Comparison of ENCODE assay signal across 17 cellular contexts in the genomic region with DNA sequence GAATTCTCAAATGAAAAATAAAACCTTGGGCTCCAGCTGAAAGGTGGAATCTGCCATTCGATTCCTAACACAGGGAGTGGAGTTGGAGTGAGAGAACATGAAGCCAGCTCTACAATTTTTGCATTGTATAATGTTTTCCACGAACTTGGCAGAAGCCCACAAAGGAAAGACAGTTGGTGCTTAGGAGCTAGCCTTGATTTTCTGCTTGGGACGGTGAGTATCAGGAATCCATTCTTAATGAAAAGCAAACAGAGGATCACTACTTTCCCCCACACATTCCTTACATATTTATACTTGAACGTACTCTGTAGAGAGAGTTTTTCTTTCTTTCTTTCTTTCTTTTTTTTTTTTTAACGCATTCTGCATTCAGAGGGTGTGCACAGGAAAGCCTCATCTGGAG.
A peak's percentile ranks its signal among the peaks of the same experiment; 100 is the strongest.
DNase-seq lines count a peak whose midpoint lies in the region; ATAC-seq and TF ChIP-seq lines count a peak whose summit lies in the region.
"Had no signal": no experiment of that assay in that cellular context is flagged by ENCODE, and none has a peak within 500 bp of the region (broad histone marks: within the 10 kb centered on the region; RNA-seq: fewer than 3 reads in every experiment).

No MANE protein-coding gene starts in this region.

- H3K9me3 ChIP-seq in endodermal cell (ENCODE audit: control insufficient read depth, low read length), result no peaks in the 10 kb centered on the region
- H3K9me3 ChIP-seq: colonic mucosa, right lobe of liver had no signal

- H3K4me1 Mint-ChIP-seq in GM23338 (peaks cover 16% of the 10 kb centered on the region), endodermal cell (peaks cover 13% of the 10 kb centered on the region)

- no peaks in the 10 kb centered on the region for H3K36me3 ChIP-seq in GM23338 (ENCODE audit: insufficient read depth)
- H3K36me3 ChIP-seq in endodermal cell (ENCODE audit: control insufficient read depth, insufficient read depth, low read length), result no peaks in the 10 kb centered on the region
- H3K36me3 ChIP-seq: colonic mucosa, right lobe of liver had no signal

- intact Hi-C loops in posterior cingulate gyrus (cut with DNase I), result no loop called here

- no peaks in the 10 kb centered on the region for H3K9me2 ChIP-seq in GM23338 (ENCODE audit: insufficient read depth)

- H3K27me3 ChIP-seq in GM23338 (ENCODE audit: insufficient read depth), result no peaks in the 10 kb centered on the region
- no peaks in the 10 kb centered on the region for H3K27me3 ChIP-seq in endodermal cell (ENCODE audit: control insufficient read depth, insufficient read depth, low read length, poor library complexity, severe bottlenecking)
- H3K27me3 ChIP-seq: colonic mucosa, right lobe of liver had no signal

- no peaks in the 10 kb centered on the region for H4K20me1 ChIP-seq in GM23338 (replicated peaks; ENCODE audit: insufficient read depth)

- peak overlapping the region; percentile 26 for H3K27ac Mint-ChIP-seq in GM23338
- H3K27ac Mint-ChIP-seq in endodermal cell, result peak overlapping the region; percentile 65

- H2AFZ ChIP-seq in GM23338, result peak overlapping the region; percentile 2

- H3K4me2 ChIP-seq in GM23338, result peak overlapping the region; percentile 17

- H3K27ac ChIP-seq in GM23338 (ENCODE audit: low read depth), result no peak overlapping the region
- H3K27ac ChIP-seq in endodermal cell (ENCODE audit: low read depth, low read length), result no peak overlapping the region
- H3K27ac ChIP-seq: colonic mucosa, right lobe of liver had no signal

- H3K27me3 Mint-ChIP-seq in GM23338 (ENCODE audit: insufficient read depth, low read depth, poor library complexity) (no peaks in the 10 kb centered on the region), endodermal cell (ENCODE audit: insufficient read depth) (peaks cover 2% of the 10 kb centered on the region)

- no peak overlapping the region; the same call in 1 of the 2 replicates for H3K4me3 ChIP-seq in GM23338
- H3K4me3 ChIP-seq in endodermal cell (ENCODE audit: low read length), result peak overlapping the region; percentile 9
- peak overlapping the region; percentile 0 for H3K4me3 ChIP-seq in skeletal muscle cell (ENCODE audit: low read depth, low read length)
- no peak overlapping the region for H3K4me3 ChIP-seq in foreskin fibroblast (ENCODE audit: low read depth in 1 of 2, low read length in 2 of 2)
- H3K4me3 ChIP-seq: colonic mucosa, right lobe of liver had no signal

- H3K9me3 Mint-ChIP-seq in GM23338, result no peaks in the 10 kb centered on the region
- H3K9me3 Mint-ChIP-seq in endodermal cell, result no peaks in the 10 kb centered on the region

- H3K79me2 ChIP-seq in GM23338 (replicated peaks; ENCODE audit: insufficient read depth), result no peaks in the 10 kb centered on the region

- H3K36me3 Mint-ChIP-seq in GM23338 (ENCODE audit: low read depth) (no peaks in the 10 kb centered on the region), endodermal cell (ENCODE audit: low read depth) (no peaks in the 10 kb centered on the region)

- 0 out of 3 replicates have a peak overlapping the region, but pooled peaks have one; percentile 13 for H3K4me3 Mint-ChIP-seq in GM23338
- no peak overlapping the region for H3K4me3 Mint-ChIP-seq in endodermal cell
- H3K4me3 Mint-ChIP-seq: activated T-cell treated with anti-CD3 and anti-CD28 coated beads, Interleukin-2, amount 50 U/mL, for 4 hours had no signal

- TF ChIP-seq CTCF in GM23338 (conservative IDR thresholded peaks at IDR 0.05; ENCODE audit: low read depth in 2 of 2) (no peak), endodermal cell (conservative IDR thresholded peaks at IDR 0.05) (no peak), foreskin fibroblast (IDR thresholded peaks at IDR 0.05; ENCODE audit: low read depth, low read length) (no peak)

- H3K9ac ChIP-seq in endodermal cell (ENCODE audit: extremely low read depth, low read length, poor library complexity, severe bottlenecking), result no peak overlapping the region

- WGBS in endodermal cell (ENCODE audit: insufficient coverage in 1 of 2, insufficient read length in 1 of 2), 2 experiments, result 35 to 39% methylated on average over 3 of the region's 5 CpGs

- peak; percentile 67 for ATAC-seq in GM23338
- ATAC-seq: activated T-cell treated with anti-CD3 and anti-CD28 coated beads, Interleukin-2, amount 50 U/mL, for 4 hours; esophagus mucosa; right lobe of liver had no signal

- DNase-seq in GM23338 (ENCODE audit: low spot score), result peak; percentile 57
- peak; percentile 41 for DNase-seq in endodermal cell
- peak; percentile 13 for DNase-seq in medulla oblongata (ENCODE audit: extremely low spot score)
- no peak for DNase-seq in skeletal muscle cell (ENCODE audit: low read depth)
- no peak for DNase-seq in stimulated activated CD8-positive, alpha-beta memory T cell treated with anti-CD3 and anti-CD28 coated beads, Interleukin-4, amount 100 ng/mL, for 48 hours
- no peak for DNase-seq in foreskin fibroblast
- no peak for DNase-seq in hepatic stellate cell (ENCODE audit: low spot score)
- no peak for DNase-seq in posterior cingulate gyrus
- DNase-seq: activated CD4-positive, alpha-beta T cell treated with anti-CD3 and anti-CD28 coated beads for 4 hours; activated T-cell treated with anti-CD3 and anti-CD28 coated beads, Interleukin-2, amount 50 U/mL, for 4 hours; colonic mucosa; NCI-H1417 treated with DMSO at 0.1 percent for 48 hours; right lobe of liver; Right ventricle myocardium superior; stimulated activated naive CD4-positive, alpha-beta T cell treated with Interleukin-2 at 50 U/mL for 16 hours; T-helper 2 cell had no signal

- H3F3A ChIP-seq in GM23338 (replicated peaks; ENCODE audit: low read depth), result no peaks in the 10 kb centered on the region

- H3K4me1 ChIP-seq in GM23338 (ENCODE audit: insufficient read depth) (peaks cover 12% of the 10 kb centered on the region), endodermal cell (ENCODE audit: control insufficient read depth, insufficient read depth, low read length) (peaks cover 5% of the 10 kb centered on the region)
- H3K4me1 ChIP-seq: colonic mucosa, right lobe of liver had no signal

TF ChIP-seq in GM23338, 12 proteins besides CTCF, POLR2A, EP300 and RAD21 (continues in another document):
- TF ChIP-seq CREB1 (CRISPR knock-in tag; IDR thresholded peaks at IDR 0.05; ENCODE audit: low read depth), result no peak
- no peak for TF ChIP-seq EZH2 (IDR thresholded peaks at IDR 0.05; ENCODE audit: low read depth, unreplicated experiment)
- TF ChIP-seq, protein P1, sequence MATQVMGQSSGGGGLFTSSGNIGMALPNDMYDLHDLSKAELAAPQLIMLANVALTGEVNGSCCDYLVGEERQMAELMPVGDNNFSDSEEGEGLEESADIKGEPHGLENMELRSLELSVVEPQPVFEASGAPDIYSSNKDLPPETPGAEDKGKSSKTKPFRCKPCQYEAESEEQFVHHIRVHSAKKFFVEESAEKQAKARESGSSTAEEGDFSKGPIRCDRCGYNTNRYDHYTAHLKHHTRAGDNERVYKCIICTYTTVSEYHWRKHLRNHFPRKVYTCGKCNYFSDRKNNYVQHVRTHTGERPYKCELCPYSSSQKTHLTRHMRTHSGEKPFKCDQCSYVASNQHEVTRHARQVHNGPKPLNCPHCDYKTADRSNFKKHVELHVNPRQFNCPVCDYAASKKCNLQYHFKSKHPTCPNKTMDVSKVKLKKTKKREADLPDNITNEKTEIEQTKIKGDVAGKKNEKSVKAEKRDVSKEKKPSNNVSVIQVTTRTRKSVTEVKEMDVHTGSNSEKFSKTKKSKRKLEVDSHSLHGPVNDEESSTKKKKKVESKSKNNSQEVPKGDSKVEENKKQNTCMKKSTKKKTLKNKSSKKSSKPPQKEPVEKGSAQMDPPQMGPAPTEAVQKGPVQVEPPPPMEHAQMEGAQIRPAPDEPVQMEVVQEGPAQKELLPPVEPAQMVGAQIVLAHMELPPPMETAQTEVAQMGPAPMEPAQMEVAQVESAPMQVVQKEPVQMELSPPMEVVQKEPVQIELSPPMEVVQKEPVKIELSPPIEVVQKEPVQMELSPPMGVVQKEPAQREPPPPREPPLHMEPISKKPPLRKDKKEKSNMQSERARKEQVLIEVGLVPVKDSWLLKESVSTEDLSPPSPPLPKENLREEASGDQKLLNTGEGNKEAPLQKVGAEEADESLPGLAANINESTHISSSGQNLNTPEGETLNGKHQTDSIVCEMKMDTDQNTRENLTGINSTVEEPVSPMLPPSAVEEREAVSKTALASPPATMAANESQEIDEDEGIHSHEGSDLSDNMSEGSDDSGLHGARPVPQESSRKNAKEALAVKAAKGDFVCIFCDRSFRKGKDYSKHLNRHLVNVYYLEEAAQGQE (IDR thresholded peaks at IDR 0.05; ENCODE audit: unreplicated experiment), result no peak
- TF ChIP-seq ZNF331 (CRISPR knock-in tag; IDR thresholded peaks at IDR 0.05; ENCODE audit: low read depth), result no peak
- TF ChIP-seq, protein P2, sequence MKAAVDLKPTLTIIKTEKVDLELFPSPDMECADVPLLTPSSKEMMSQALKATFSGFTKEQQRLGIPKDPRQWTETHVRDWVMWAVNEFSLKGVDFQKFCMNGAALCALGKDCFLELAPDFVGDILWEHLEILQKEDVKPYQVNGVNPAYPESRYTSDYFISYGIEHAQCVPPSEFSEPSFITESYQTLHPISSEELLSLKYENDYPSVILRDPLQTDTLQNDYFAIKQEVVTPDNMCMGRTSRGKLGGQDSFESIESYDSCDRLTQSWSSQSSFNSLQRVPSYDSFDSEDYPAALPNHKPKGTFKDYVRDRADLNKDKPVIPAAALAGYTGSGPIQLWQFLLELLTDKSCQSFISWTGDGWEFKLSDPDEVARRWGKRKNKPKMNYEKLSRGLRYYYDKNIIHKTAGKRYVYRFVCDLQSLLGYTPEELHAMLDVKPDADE (IDR thresholded peaks at IDR 0.05), result no peak
- no peak for TF ChIP-seq NANOG (IDR thresholded peaks at IDR 0.05; ENCODE audit: borderline replicate concordance)

Comparison
In these comparisons a context has a peak if more than half of its experiments do, and no peak if none do; other contexts are left out.
1. DNase-seq: peak in GM23338 (single experiment), endodermal cell (single experiment) and medulla oblongata (single experiment); none in skeletal muscle cell (single experiment), stimulated activated CD8-positive, alpha-beta memory T cell treated with anti-CD3 and anti-CD28 coated beads, Interleukin-4, amount 100 ng/mL, for 48 hours (single experiment), foreskin fibroblast (0 of 2), hepatic stellate cell (single experiment) and posterior cingulate gyrus (0 of 10).
2. H3K4me3 ChIP-seq: peak in endodermal cell (single experiment) and skeletal muscle cell (single experiment); none in GM23338 (single experiment) and foreskin fibroblast (0 of 2).